ENCODE assay signal across 8 cellular contexts in genomic region chr1:37553927-37554808, GRCh38. TPM values are rescaled to one million over a fixed set of nuclear protein-coding genes. Genes with fewer than 3 reads are reported as not detected.
DNase-seq lines count a peak whose midpoint lies in the region; ATAC-seq and TF ChIP-seq lines count a peak whose summit lies in the region.

SNIP1 (minus strand) TSS chr1:37554293; CDS start chr1:37554229, 64 bp downstream.

- H3K36me3 ChIP-seq in adrenal gland (replicated peaks in 1 of 2) (peaks cover 3 to 9% of the 10 kb centered on the region in 2 donors), heart right ventricle (peaks cover 0 to 32% (median 0%) of the 10 kb centered on the region in 9 donors)

- 13 to 33% (median 15%) methylated on average over 22 to 54 of the region's 54 CpGs for WGBS in adrenal gland, 4 donors
- 13% methylated on average over 54 of the region's 54 CpGs for WGBS in heart right ventricle, 2 donors

- H3K36me3 Mint-ChIP-seq in type B pancreatic cell: peaks cover 4% of the 10 kb centered on the region

- DNase-seq in NCI-H1694 (lab: John Stamatoyannopoulos, UW) (peak; percentile 79), adrenal gland (peak; percentile 93 to 98 (median 95)), heart right ventricle (peak; percentile 86 to 95), posterior cingulate gyrus (peak; percentile 93 to 100 (median 98)), type B pancreatic cell (ENCODE audit: extremely low spot score, unreplicated experiment) (peak; percentile 88)

- no peaks in the 10 kb centered on the region for H3K27me3 Mint-ChIP-seq in type B pancreatic cell

- peak within 1 kb of the TSS; percentile 97 for H3K27ac Mint-ChIP-seq in type B pancreatic cell

- H3K9me3 Mint-ChIP-seq in type B pancreatic cell: no peaks in the 10 kb centered on the region

- TF ChIP-seq POLR2A in adrenal gland (IDR thresholded peaks at IDR 0.05): peak; percentile 35 to 84

- H3K4me3 Mint-ChIP-seq in type B pancreatic cell: peak within 1 kb of the TSS; percentile 100

- peaks cover 33% of the 10 kb centered on the region for H3K4me1 Mint-ChIP-seq in type B pancreatic cell (ENCODE audit: unreplicated experiment)

- peak within 1 kb of the TSS; percentile 97 for H3K4me3 ChIP-seq in GM08714 (ENCODE audit: low read length)
- peak within 1 kb of the TSS; percentile 62 to 99 (median 91) for H3K4me3 ChIP-seq in adrenal gland
- H3K4me3 ChIP-seq in heart right ventricle: peak within 1 kb of the TSS; percentile 75 to 100 (median 93)

- peaks cover 23 to 30% of the 10 kb centered on the region in 2 donors for H3K4me1 ChIP-seq in adrenal gland (replicated peaks in 1 of 2)
- peaks cover 11 to 53% (median 35%) of the 10 kb centered on the region in 9 donors for H3K4me1 ChIP-seq in heart right ventricle

- intact Hi-C loops in T-helper 1 cell treated with Interleukin-12 subunit alpha and Interleukin-12 subunit beta and Interleukin-4 antibody, amounts not matched to agents 30 ng/mL and 1 ng/mL, for 36 hours (cut with micrococcal nuclease): loop anchor here (1.0 to 5.0 kb wide), 9 partner anchors 17 to 435 kb away; partner anchors contain the start of genes C1orf122, CDCA8, GNL2 and MEAF6
- intact Hi-C loops in adrenal gland (cut with DNase I) (no loop called here), heart right ventricle (cut with DNase I) (loop anchor here in 2 of 10 donors (2.0 to 5.0 kb wide), 3 partner anchors 37 to 43 kb away; partner anchors contain the start of genes GNL2 (in 1 of the 2) and MEAF6 (in 1 of the 2)), posterior cingulate gyrus (cut with DNase I) (loop anchor here (2.0 kb wide), 2 partner anchors 39 to 139 kb away; partner anchors contain the start of genes CDCA8 and MEAF6)

- ATAC-seq in HG02840 (IDR thresholded peaks at IDR 0.05; ENCODE audit: low FRiP score, unreplicated experiment) (peak; percentile 80), heart right ventricle (peak; percentile 94 to 98 (median 96))

- TF ChIP-seq CTCF in adrenal gland (IDR thresholded peaks at IDR 0.05) (peak in 1 of 6 experiments; percentile 2), heart right ventricle (IDR thresholded peaks at IDR 0.05) (no peak), type B pancreatic cell (conservative IDR thresholded peaks at IDR 0.05) (no peak)

- H3K27me3 ChIP-seq in adrenal gland: no peaks in the 10 kb centered on the region
- H3K27me3 ChIP-seq in heart right ventricle: no peaks in the 10 kb centered on the region

- H3K9me3 ChIP-seq in adrenal gland (replicated peaks in 1 of 3) (no peaks in the 10 kb centered on the region), heart right ventricle (no peaks in the 10 kb centered on the region)

- H3K27ac ChIP-seq in adrenal gland (peak within 1 kb of the TSS; percentile 71 to 97 (median 80)), heart right ventricle (peak within 1 kb of the TSS; percentile 46 to 95 (median 85))

RNA-seq across cellular contexts. Expression of gene SNIP1, which starts in this region (rescaled TPM):
- total RNA-seq in T-helper 1 cell treated with Interleukin-12 subunit alpha and Interleukin-12 subunit beta and Interleukin-4 antibody, amounts not matched to agents 30 ng/mL and 1 ng/mL, for 36 hours: 29.8 and 30.5 TPM in 2 replicates
- total RNA-seq in adrenal gland (10 to 100 TPM; 11.6 to 22.4 (median 16.6) TPM), heart right ventricle (10 to 100 TPM in 3 of 10 donors, 1 to 10 TPM in 7; 6.0 to 12.1 (median 9.2) TPM), type B pancreatic cell (ENCODE audit: low replicate concordance) (18.2 and 23.4 TPM in 2 replicates)
- polyA plus RNA-seq in adrenal gland (10 to 100 TPM in 1 of 3 donors, 1 to 10 TPM in 2; 4.0 to 11.2 (median 5.6) TPM), heart right ventricle (1 to 10 TPM; 3.2 to 4.4 TPM)

Comparison
In these comparisons a context has a peak if more than half of its experiments do, and no peak if none do; other contexts are left out.
1. Peak in every context shown above with its lines: DNase-seq, ATAC-seq, H3K4me3 ChIP-seq and H3K27ac ChIP-seq.
2. intact Hi-C loops: an anchor here in T-helper 1 cell treated with Interleukin-12 subunit alpha and Interleukin-12 subunit beta and Interleukin-4 antibody, amounts not matched to agents 30 ng/mL and 1 ng/mL, for 36 hours (1.0 to 5.0 kb wide) and posterior cingulate gyrus (2.0 kb wide); none called in adrenal gland.